In the genomic region with DNA sequence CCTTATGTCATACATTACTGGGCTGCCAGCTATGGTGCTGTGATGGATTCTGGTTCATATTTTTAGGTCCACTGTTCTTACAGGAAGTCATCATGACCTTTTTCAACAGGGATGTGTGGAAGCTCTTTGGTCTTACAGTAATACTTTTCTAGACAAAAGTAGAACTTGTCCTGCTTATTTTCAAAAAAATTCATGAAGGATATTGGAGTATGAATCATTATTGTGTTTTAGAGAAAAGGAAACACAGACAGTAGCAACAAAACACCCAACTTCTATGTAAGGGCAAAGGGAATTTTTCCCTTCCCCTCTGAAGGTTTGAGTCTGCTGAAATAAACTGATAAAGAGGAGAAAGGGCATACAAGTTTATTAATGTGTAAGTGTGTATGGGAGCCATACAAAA, we compare ENCODE assay signal across 13 cellular contexts. TPM values are rescaled to one million over a fixed set of nuclear protein-coding genes. Genes with fewer than 3 reads are reported as not detected.
DNase-seq lines count a peak whose midpoint lies in the region; ATAC-seq and TF ChIP-seq lines count a peak whose summit lies in the region.
"Had no signal": no experiment of that assay in that cellular context is flagged by ENCODE, and none has a peak within 500 bp of the region (broad histone marks: within the 10 kb centered on the region; RNA-seq: fewer than 3 reads in every experiment).

No MANE protein-coding gene starts in this region.

- no peak for TF ChIP-seq RAD21 in SK-N-SH (IDR thresholded peaks at IDR 0.05; ENCODE audit: low read length)
- TF ChIP-seq RAD21 in IMR-90 (IDR thresholded peaks at IDR 0.05; ENCODE audit: low read length) = no peak

- no peak overlapping the region for H3K4me3 ChIP-seq in SK-N-SH (ENCODE audit: low read depth in 2 of 2, low read length in 1 of 2)
- no peak overlapping the region for H3K4me3 ChIP-seq in IMR-90 (ENCODE audit: insufficient read depth, low read depth, low read length)
- no peak overlapping the region for H3K4me3 ChIP-seq in coronary artery
- H3K4me3 ChIP-seq: SK-N-MC had no signal

- H3K27ac ChIP-seq in SK-N-SH (ENCODE audit: low read depth in 2 of 2, low read length in 1 of 2) (peak overlapping the region; percentile 48 to 73), IMR-90 (ENCODE audit: insufficient read depth, low read length) (no peak overlapping the region), coronary artery (peak overlapping the region; percentile 31 to 52)
- H3K27ac ChIP-seq: 22Rv1, SK-N-MC had no signal

- CTCF ChIA-PET in SK-N-SH (lab: Yijun Ruan, JAX) (no interaction called here), IMR-90 (lab: Yijun Ruan, JAX) (no interaction called here)

- intact Hi-C loops in IMR-90 (cut with micrococcal nuclease) = no loop called here

- H2BK5ac ChIP-seq in IMR-90 (ENCODE audit: low read depth, low read length, poor library complexity, severe bottlenecking) = no peak overlapping the region

- in situ Hi-C loops in IMR-90 (cut with MboI; ENCODE audit: low sequenced_read_pairs) = no loop called here

- H4K8ac ChIP-seq in IMR-90 (ENCODE audit: low read depth in 2 of 2, low read length in 2 of 2) = no peak overlapping the region

- H3K4me1 ChIP-seq in SK-N-SH (ENCODE audit: control insufficient read depth in 1 of 2, insufficient read depth in 2 of 2, low read depth in 1 of 2, low read length in 1 of 2) = peaks cover 0 to 20% of the 10 kb centered on the region in 2 experiments; a peak in 2 of 4 replicates
- H3K4me1 ChIP-seq in IMR-90 (ENCODE audit: control insufficient read depth, insufficient read depth, low read length) = no peaks in the 10 kb centered on the region

- no peak for TF ChIP-seq POLR2A in IMR-90 (IDR thresholded peaks at IDR 0.05; ENCODE audit: low read depth, low read length)

- no peak overlapping the region for H4K91ac ChIP-seq in IMR-90 (ENCODE audit: insufficient read depth, low read depth, low read length)

- TF ChIP-seq EP300 in SK-N-SH (IDR thresholded peaks at IDR 0.05; ENCODE audit: borderline replicate concordance in 1 of 2, low read depth in 1 of 2, low read length in 1 of 2) = no peak

- H2AFZ ChIP-seq in SK-N-SH (ENCODE audit: low read depth) = 0 out of 2 replicates have a peak overlapping the region, but pooled peaks have one; percentile 14
- no peak overlapping the region for H2AFZ ChIP-seq in IMR-90 (replicated peaks; ENCODE audit: low read length, poor library complexity)

- DNase-seq in SK-N-SH = no peak
- no peak for DNase-seq in IMR-90
- no peak for DNase-seq in coronary artery (ENCODE audit: low spot score)
- DNase-seq in pulmonary artery endothelial cell (ENCODE audit: low read depth, low spot score) = peak; percentile 44
- no peak for DNase-seq in putamen (ENCODE audit: low spot score)
- no peak for DNase-seq in ureter (ENCODE audit: low spot score)
- DNase-seq in HUDEP-2 (lab: John Stamatoyannopoulos, UW; ENCODE audit: unreplicated experiment in 76 of 76) = no peak
- DNase-seq: effector CD8-positive, alpha-beta T cell; NCI-H1092 treated with DMSO at 0.1 percent for 48 hours; stimulated activated CD4-positive, alpha-beta T cell treated with anti-CD3 and anti-CD28 coated beads, Interleukin-2, amount 100 ng/mL, for 48 hours had no signal

- H2AK9ac ChIP-seq in IMR-90 (replicated peaks; ENCODE audit: low read depth, low read length, poor library complexity) = no peak overlapping the region

- ATAC-seq in SK-N-SH treated with all-trans-retinoic acid at 6 μM for 48 hours (no peak), IMR-90 (ENCODE audit: low read depth) (no peak)

- H3K4ac ChIP-seq in IMR-90 (ENCODE audit: low read depth, low read length) = no peak overlapping the region

- H2BK20ac ChIP-seq in IMR-90 (ENCODE audit: low read depth, low read length) = no peak overlapping the region

- H3K9me3 ChIP-seq in SK-N-SH (no peaks in the 10 kb centered on the region), IMR-90 (ENCODE audit: control insufficient read depth, insufficient read depth, low read length) (no peaks in the 10 kb centered on the region)

- H3K9ac ChIP-seq in SK-N-SH (no peak overlapping the region; the same call in 1 of the 2 replicates), IMR-90 (ENCODE audit: low read depth, low read length) (no peak overlapping the region)

- H2BK15ac ChIP-seq in IMR-90 (ENCODE audit: low read depth, low read length) = no peak overlapping the region

- dilution Hi-C loops in IMR-90 (cut with HindIII; ENCODE audit: low sequenced_read_pairs, unreplicated experiment) = no loop called here

- no peaks in the 10 kb centered on the region for H3K9me1 ChIP-seq in IMR-90 (ENCODE audit: insufficient read depth, low read length)

- H3K4me2 ChIP-seq in SK-N-SH (no peak overlapping the region), IMR-90 (ENCODE audit: low read depth, low read length) (no peak overlapping the region)

- no peak overlapping the region for H2AK5ac ChIP-seq in IMR-90 (ENCODE audit: low read depth, low read length)

- H3K27me3 ChIP-seq in SK-N-SH (ENCODE audit: insufficient read depth) (no peaks in the 10 kb centered on the region), IMR-90 (ENCODE audit: control insufficient read depth, insufficient read depth, low read length) (no peaks in the 10 kb centered on the region)

- 0 out of 4 replicates have a peak, but pooled peaks cover 0 to 3% of the 10 kb centered on the region in 2 experiments for H3K79me1 ChIP-seq in IMR-90 (ENCODE audit: low read depth in 1 of 2, low read length in 2 of 2)

- TF ChIP-seq CTCF in SK-N-SH (IDR thresholded peaks at IDR 0.05) (no peak), IMR-90 (conservative IDR thresholded peaks at IDR 0.05; ENCODE audit: low read depth, low read length) (no peak), coronary artery (IDR thresholded peaks at IDR 0.05) (no peak)

- peaks cover 7% of the 10 kb centered on the region for H3F3A ChIP-seq in SK-N-SH (replicated peaks; ENCODE audit: insufficient read depth)

- H4K5ac ChIP-seq in IMR-90 (ENCODE audit: low read depth, low read length) = no peak overlapping the region

- H3K79me2 ChIP-seq in SK-N-SH (ENCODE audit: insufficient read depth) = no peaks in the 10 kb centered on the region

- BruUV-seq in IMR-90 (replicated peaks; lab: Mats Ljungman, UMichigan) = no TSS peak

- no peak overlapping the region for H3K56ac ChIP-seq in IMR-90 (ENCODE audit: extremely low read depth, insufficient read depth, low read length)

- H3K14ac ChIP-seq in IMR-90 (replicated peaks; ENCODE audit: low read depth, low read length) = no peak overlapping the region

- no peak overlapping the region for H3K23ac ChIP-seq in IMR-90 (ENCODE audit: low read depth, low read length)

- POLR2A ChIA-PET in SK-N-SH (lab: Yijun Ruan, JAX) (no interaction called here), IMR-90 (lab: Charles Lee; ENCODE audit: unreplicated experiment) (no interaction called here)

- H3K36me3 ChIP-seq in SK-N-SH (replicated peaks in 1 of 2; ENCODE audit: control insufficient read depth in 1 of 2, insufficient read depth in 2 of 2, low read length in 1 of 2) (no peaks in the 10 kb centered on the region), IMR-90 (ENCODE audit: control insufficient read depth, insufficient read depth, low read length) (no peaks in the 10 kb centered on the region)

- no peaks in the 10 kb centered on the region for H3K9me2 ChIP-seq in SK-N-SH

- peak overlapping the region; percentile 34; the same call in 1 of the 2 replicates for H3K18ac ChIP-seq in IMR-90 (ENCODE audit: low read depth, low read length)

- H4K20me1 ChIP-seq in SK-N-SH (ENCODE audit: insufficient read depth) (no peaks in the 10 kb centered on the region), IMR-90 (ENCODE audit: insufficient read depth, low read length) (no peaks in the 10 kb centered on the region)

- H2BK120ac ChIP-seq in IMR-90 (ENCODE audit: low read depth, low read length) = 0 out of 2 replicates have a peak overlapping the region, but pooled peaks have one; percentile 15

TF ChIP-seq in SK-N-SH, 30 proteins besides CTCF, POLR2A, EP300 and RAD21 (continues in another document):
- no peak for TF ChIP-seq MEF2A (IDR thresholded peaks at IDR 0.05; ENCODE audit: borderline replicate concordance, low read depth)

TF ChIP-seq in SK-N-SH treated with all-trans-retinoic acid at 6 μM for 48 hours, 23 proteins besides CTCF, POLR2A, EP300 and RAD21 (continues in another document):
- TF ChIP-seq ZNF70 (CRISPR knock-in tag; IDR thresholded peaks at IDR 0.05) (no peak), BACH2 (CRISPR knock-in tag; IDR thresholded peaks at IDR 0.05; ENCODE audit: borderline replicate concordance) (no peak), CSDC2 (CRISPR knock-in tag; IDR thresholded peaks at IDR 0.05) (no peak), OSR1 (CRISPR knock-in tag; IDR thresholded peaks at IDR 0.05) (no peak), ZFP30 (CRISPR knock-in tag; IDR thresholded peaks at IDR 0.05) (no peak)

TF ChIP-seq in IMR-90, 13 proteins besides CTCF, POLR2A, EP300 and RAD21 (continues in another document):
- TF ChIP-seq MXI1 (IDR thresholded peaks at IDR 0.05; ENCODE audit: borderline replicate concordance, low read depth, low read length) (no peak), MAFK (IDR thresholded peaks at IDR 0.05; ENCODE audit: low read depth, low read length) (no peak), CEBPB (IDR thresholded peaks at IDR 0.05; ENCODE audit: low read depth, low read length) (no peak), MAZ (IDR thresholded peaks at IDR 0.05; ENCODE audit: borderline replicate concordance, low read depth, low read length) (no peak), FOS (IDR thresholded peaks at IDR 0.05; ENCODE audit: low read depth, low read length) (no peak), SMC3 (IDR thresholded peaks at IDR 0.05; ENCODE audit: low read depth, low read length) (no peak), RCOR1 (IDR thresholded peaks at IDR 0.05; ENCODE audit: insufficient replicate concordance, low read length) (no peak)
- TF ChIP-seq, protein P1, sequence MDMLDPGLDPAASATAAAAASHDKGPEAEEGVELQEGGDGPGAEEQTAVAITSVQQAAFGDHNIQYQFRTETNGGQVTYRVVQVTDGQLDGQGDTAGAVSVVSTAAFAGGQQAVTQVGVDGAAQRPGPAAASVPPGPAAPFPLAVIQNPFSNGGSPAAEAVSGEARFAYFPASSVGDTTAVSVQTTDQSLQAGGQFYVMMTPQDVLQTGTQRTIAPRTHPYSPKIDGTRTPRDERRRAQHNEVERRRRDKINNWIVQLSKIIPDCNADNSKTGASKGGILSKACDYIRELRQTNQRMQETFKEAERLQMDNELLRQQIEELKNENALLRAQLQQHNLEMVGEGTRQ (IDR thresholded peaks at IDR 0.05; ENCODE audit: low read depth, low read length) = no peak

RNA-seq across cellular contexts. Expression of a gene that starts 54.7 kb away (rescaled TPM):
- polyA plus RNA-seq in SK-N-SH (2012; rRNA removed) (1.9 and 2.6 TPM in 2 replicates), IMR-90 (2012; rRNA removed) (not detected in 2 replicates)
- polyA plus RNA-seq in SK-N-SH (2012; cell fraction: cytosol; rRNA removed) = 2.4 and 2.5 TPM in 2 replicates
- 3.1 and 6.2 TPM in 2 replicates for polyA plus RNA-seq in SK-N-SH (2012; cell fraction: nucleus; rRNA removed)
- total RNA-seq in IMR-90 (2012; rRNA removed) (not detected in 2 replicates), pulmonary artery endothelial cell (not detected in 2 replicates), ureter (0.26 TPM)
- not detected in 2 replicates for polyA plus RNA-seq in IMR-90 (2012; cell fraction: cytosol; rRNA removed)
- not detected in 2 replicates for polyA plus RNA-seq in IMR-90 (2012; cell fraction: nucleus; rRNA removed; ENCODE audit: low replicate concordance)
